In genomic region chr3:40452562-40452875, GRCh38 we compare ENCODE assay signal across 8 cellular contexts. TPM values are rescaled to one million over a fixed set of nuclear protein-coding genes. Genes with fewer than 3 reads are reported as not detected.
DNase-seq lines count a peak whose midpoint lies in the region; ATAC-seq and TF ChIP-seq lines count a peak whose summit lies in the region.

No MANE protein-coding gene starts in this region.

- TF ChIP-seq CTCF in fibroblast of pulmonary artery (IDR thresholded peaks at IDR 0.05; ENCODE audit: low read length, missing control alignments) = no peak
- no peak for TF ChIP-seq CTCF in psoas muscle (IDR thresholded peaks at IDR 0.05)

- H3K4me1 ChIP-seq in psoas muscle = peaks cover 21% of the 10 kb centered on the region

- WGBS in psoas muscle, 3 donors = 1 to 7% (median 3%) methylated on average over 7 of the region's 7 CpGs

- ATAC-seq in psoas muscle (no peak), HG02852 (IDR thresholded peaks at IDR 0.05; ENCODE audit: unreplicated experiment) (no peak)

- H3K9ac ChIP-seq in SK-N-MC (ENCODE audit: insufficient read length) = peak overlapping the region; percentile 75

- H3K27ac ChIP-seq in SK-N-MC (no peak overlapping the region), psoas muscle (peak overlapping the region; percentile 94)

- H3K27me3 ChIP-seq in psoas muscle (ENCODE audit: insufficient read depth in 3 of 3, low read length in 2 of 3) = no peaks in the 10 kb centered on the region

- no peaks in the 10 kb centered on the region for H3K36me3 ChIP-seq in SK-N-MC (ENCODE audit: insufficient read depth, low read length)
- peaks cover 0 to 31% of the 10 kb centered on the region in 2 donors for H3K36me3 ChIP-seq in psoas muscle (ENCODE audit: insufficient read depth in 1 of 2, low read depth in 1 of 2)

- DNase-seq in SK-N-MC (ENCODE audit: low read depth, low spot score) (no peak), fibroblast of pulmonary artery (ENCODE audit: low read depth) (no peak), psoas muscle (no peak), SK-N-DZ (ENCODE audit: low spot score) (no peak), HuH-7.5 (ENCODE audit: low spot score) (no peak)
- DNase-seq in stimulated activated CD4-positive, alpha-beta T cell treated with anti-CD3 and anti-CD28 coated beads, Interleukin-1b, Interleukin-23, amount 100 ng/mL, for 48 hours = no peak

- H3K4me3 ChIP-seq in GM08714 (ENCODE audit: low read length) = peak overlapping the region; percentile 68; the same call in 1 of the 2 replicates
- H3K4me3 ChIP-seq in SK-N-MC = peak overlapping the region; percentile 83
- H3K4me3 ChIP-seq in fibroblast of pulmonary artery (replicated peaks; ENCODE audit: low read depth, low read length) = peak overlapping the region; percentile 92
- peak overlapping the region; percentile 77 for H3K4me3 ChIP-seq in psoas muscle

- intact Hi-C loops in psoas muscle (cut with DNase I) = loop anchor here (5.0 to 10.0 kb wide), 5 partner anchors 70 to 1432 kb away; partner anchors contain the start of gene ZNF621 (in 1 of the 2)

- H3K9me3 ChIP-seq in SK-N-MC (ENCODE audit: low read depth, low read length) (no peaks in the 10 kb centered on the region), psoas muscle (no peaks in the 10 kb centered on the region)

RNA-seq across cellular contexts. Expression of gene RPL14, which starts 4.6 kb away (rescaled TPM):
- 1,000 to 10,000 TPM; 1,002 to 1,781 (median 1,436) TPM for total RNA-seq in psoas muscle
- 1,000 to 10,000 TPM in 2 of 3 donors, 100 to 1,000 TPM in 1; 997 to 1,819 (median 1,123) TPM for polyA plus RNA-seq in psoas muscle
- 454 and 586 TPM in 2 replicates for polyA plus RNA-seq in SK-N-DZ (2014; cell fraction: cytosol; rRNA removed)
- polyA plus RNA-seq in SK-N-DZ (2014; cell fraction: nucleus; rRNA removed) = 189 and 192 TPM in 2 replicates

RNA-seq across cellular contexts. Expression of gene ZNF619, which starts 24.4 kb away (rescaled TPM):
- 1 to 10 TPM; 3.2 to 4.9 (median 4.4) TPM for total RNA-seq in psoas muscle
- polyA plus RNA-seq in psoas muscle = 1 to 10 TPM in 2 of 3 donors, under 1 TPM in 1; 0.82 to 3.0 (median 1.6) TPM
- 2.7 and 6.0 TPM in 2 replicates for polyA plus RNA-seq in SK-N-DZ (2014; cell fraction: cytosol; rRNA removed)
- polyA plus RNA-seq in SK-N-DZ (2014; cell fraction: nucleus; rRNA removed) = 1.5 and 2.5 TPM in 2 replicates

RNA-seq across cellular contexts. Expression of gene ZNF620, which starts 53.3 kb away (rescaled TPM):
- 1 to 10 TPM; 1.3 to 2.2 (median 2.1) TPM for total RNA-seq in psoas muscle
- 1 to 10 TPM; 1.1 to 2.6 (median 1.2) TPM for polyA plus RNA-seq in psoas muscle
- 20.7 TPM in 2 replicates for polyA plus RNA-seq in SK-N-DZ (2014; cell fraction: cytosol; rRNA removed)
- 5.8 and 9.4 TPM in 2 replicates for polyA plus RNA-seq in SK-N-DZ (2014; cell fraction: nucleus; rRNA removed)
